In the genomic region with DNA sequence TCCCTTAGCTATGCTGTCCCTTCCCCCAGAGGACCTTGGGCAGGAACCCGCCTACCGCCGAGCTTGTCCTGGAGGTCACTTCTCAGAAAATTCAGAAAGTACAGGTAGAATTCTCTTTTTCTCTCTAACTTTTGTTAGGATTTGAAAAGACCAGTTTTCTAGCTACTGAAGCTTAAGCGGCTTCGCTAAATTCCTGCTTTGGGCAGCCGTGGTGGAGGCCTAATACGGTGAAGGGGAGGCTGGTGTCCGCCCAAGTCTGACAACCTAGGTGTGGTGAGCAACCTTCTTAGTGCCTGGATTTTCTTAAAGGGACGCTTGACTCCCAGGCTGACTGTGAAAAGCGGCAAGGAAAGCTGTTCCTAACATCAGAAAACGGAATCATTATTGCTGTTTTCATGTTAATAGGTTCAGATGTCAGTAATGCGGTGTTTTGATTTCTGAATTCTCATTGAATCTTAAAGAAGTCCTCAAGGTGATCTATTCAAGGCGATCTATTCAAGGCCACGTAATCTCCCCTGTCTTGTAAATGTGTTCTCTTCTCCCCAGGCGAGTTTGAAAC, we compare ENCODE assay signal across 8 cellular contexts. TPM values are rescaled to one million over a fixed set of nuclear protein-coding genes. Genes with fewer than 3 reads are reported as not detected.
DNase-seq lines count a peak whose midpoint lies in the region; ATAC-seq, FAIRE-seq and TF ChIP-seq lines count a peak whose summit lies in the region.

No MANE protein-coding gene starts in this region.

- no peak for FAIRE-seq in endothelial cell of umbilical vein (lab: Jason Lieb, UNC)

- H3K9me3 ChIP-seq in OCI-LY7 (ENCODE audit: low read length), result no peaks in the 10 kb centered on the region
- H3K9me3 ChIP-seq in endothelial cell of umbilical vein (replicated peaks; ENCODE audit: control insufficient read depth, insufficient read depth, low read length), result no peaks in the 10 kb centered on the region

- no peaks in the 10 kb centered on the region for H3K27me3 ChIP-seq in endothelial cell of umbilical vein (ENCODE audit: control insufficient read depth in 2 of 2, insufficient read depth in 2 of 2, low read length in 2 of 2)

- H3K4me3 ChIP-seq in OCI-LY7 (ENCODE audit: low read depth, low read length, poor library complexity, severe bottlenecking) (peak overlapping the region; percentile 73), endothelial cell of umbilical vein (replicated peaks in 1 of 3; ENCODE audit: insufficient read depth in 1 of 3, low read depth in 1 of 3, low read length in 3 of 3) (peak overlapping the region; percentile 26 to 83 (median 76))

- no peak for ATAC-seq in natural killer cell treated with Interleukin-12 subunit alpha and Interleukin-12 subunit beta and Interleukin-15 and Interleukin-18, amount 100 ng/mL, for 72 hours
- no peak for ATAC-seq in GM19467 (IDR thresholded peaks at IDR 0.05; ENCODE audit: unreplicated experiment)
- no peak for ATAC-seq in GM19452 (IDR thresholded peaks at IDR 0.05; ENCODE audit: unreplicated experiment)

- TF ChIP-seq CTCF in GM13976 (IDR thresholded peaks at IDR 0.05; ENCODE audit: borderline replicate concordance, control extremely low read depth, extremely low read depth, insufficient read depth, missing control alignments), result no peak
- TF ChIP-seq CTCF in OCI-LY7 (conservative IDR thresholded peaks at IDR 0.05; ENCODE audit: low read length), result no peak
- TF ChIP-seq CTCF in endothelial cell of umbilical vein (IDR thresholded peaks at IDR 0.05; ENCODE audit: extremely low read depth in 1 of 2, insufficient read depth in 1 of 2, low read depth in 1 of 2, low read length in 2 of 2), result no peak

- peaks cover 37% of the 10 kb centered on the region for H3K4me1 ChIP-seq in OCI-LY7 (ENCODE audit: insufficient read depth, low read length, poor library complexity, severe bottlenecking)
- H3K4me1 ChIP-seq in endothelial cell of umbilical vein (ENCODE audit: control insufficient read depth, extremely low read depth, insufficient read depth, low read length), result peaks cover 6% of the 10 kb centered on the region

- in situ Hi-C loops in GM13976 (cut with MboI; ENCODE audit: low sequenced_read_pairs, unreplicated experiment), result no loop called here

- no peak overlapping the region for H3K27ac Mint-ChIP-seq in natural killer cell treated with Interleukin-12 subunit alpha and Interleukin-12 subunit beta and Interleukin-15 and Interleukin-18, amount 100 ng/mL, for 72 hours

- H3K9ac ChIP-seq in endothelial cell of umbilical vein (replicated peaks; ENCODE audit: extremely low read depth, insufficient read depth, low read length), result peak overlapping the region; percentile 59

- H3K9me2 ChIP-seq in OCI-LY7 (ENCODE audit: insufficient read depth, low read length), result no peaks in the 10 kb centered on the region

- BruUV-seq in OCI-LY7 (replicated peaks; lab: Mats Ljungman, UMichigan) (TSS peak; percentile 72), endothelial cell of umbilical vein (replicated peaks; lab: Mats Ljungman, UMichigan) (TSS peak; percentile 44)

- H3K27me3 Mint-ChIP-seq in natural killer cell treated with Interleukin-12 subunit alpha and Interleukin-12 subunit beta and Interleukin-15 and Interleukin-18, amount 100 ng/mL, for 72 hours, result peaks cover 20 to 33% of the 10 kb centered on the region in 2 donors

- H3K9me3 Mint-ChIP-seq in natural killer cell treated with Interleukin-12 subunit alpha and Interleukin-12 subunit beta and Interleukin-15 and Interleukin-18, amount 100 ng/mL, for 72 hours, result no peaks in the 10 kb centered on the region

- peak; percentile 38 for DNase-seq in GM13976 (ENCODE audit: low spot score)
- DNase-seq in OCI-LY7 (ENCODE audit: low spot score), result no peak
- peak; percentile 36 for DNase-seq in endothelial cell of umbilical vein (ENCODE audit: low read depth, low spot score)
- no peak for DNase-seq in natural killer cell treated with Interleukin-12 subunit alpha and Interleukin-12 subunit beta and Interleukin-15 and Interleukin-18, amount 100 ng/mL, for 72 hours (ENCODE audit: low spot score)
- DNase-seq in activated CD4-positive, alpha-beta T cell treated with anti-CD3 and anti-CD28 coated beads for 4 hours, result no peak
- no peak for DNase-seq in posterior cingulate gyrus

- H4K20me1 ChIP-seq in OCI-LY7 (ENCODE audit: insufficient read depth, low read length) (no peaks in the 10 kb centered on the region), endothelial cell of umbilical vein (replicated peaks; ENCODE audit: control insufficient read depth, extremely low read depth, insufficient read depth, low read length) (no peaks in the 10 kb centered on the region)

- POLR2A ChIA-PET in OCI-LY7 (lab: Charles Lee) (interaction anchor here (0.6 to 1.8 kb wide), 4 partner anchors 10 to 356 kb away, joined by 3 to 5 read pairs (median 3); partner anchors contain the start of gene YARS2), endothelial cell of umbilical vein (lab: Charles Lee) (interaction anchor here (0.6 kb wide), 1 partner anchor 651 kb away, joined by 5 read pairs; no protein-coding TSS in a partner anchor)

- TF ChIP-seq POLR2A in endothelial cell of umbilical vein (IDR thresholded peaks at IDR 0.05; ENCODE audit: low read depth, low read length), result no peak

- dilution Hi-C loops in endothelial cell of umbilical vein (cut with MboI; ENCODE audit: extremely low pct_ligation_motif_present, low sequenced_read_pairs), result no loop called here

- H3K9me1 ChIP-seq in endothelial cell of umbilical vein (replicated peaks; ENCODE audit: control insufficient read depth, extremely low read depth, insufficient read depth, low read length), result no peaks in the 10 kb centered on the region

- CTCF ChIA-PET in OCI-LY7 (lab: Charles Lee; ENCODE audit: unreplicated experiment), result interaction anchor here (1.1 kb wide), 1 partner anchor 355 kb away, joined by 4 read pairs; the partner anchor contains the start of gene YARS2
- CTCF ChIA-PET in endothelial cell of umbilical vein (lab: Charles Lee), result interaction anchor here (0.6 to 3.7 kb wide), 14 partner anchors 8 to 271 kb away, joined by 3 to 29 read pairs (median 4); no protein-coding TSS in a partner anchor

- H3K4me3 Mint-ChIP-seq in natural killer cell treated with Interleukin-12 subunit alpha and Interleukin-12 subunit beta and Interleukin-15 and Interleukin-18, amount 100 ng/mL, for 72 hours, result peak overlapping the region; percentile 39

- peaks cover 0 to 3% of the 10 kb centered on the region in 2 donors for H3K4me1 Mint-ChIP-seq in natural killer cell treated with Interleukin-12 subunit alpha and Interleukin-12 subunit beta and Interleukin-15 and Interleukin-18, amount 100 ng/mL, for 72 hours (ENCODE audit: low read depth in 2 of 2)

- H3K4me2 ChIP-seq in OCI-LY7 (ENCODE audit: low read length) (peak overlapping the region; percentile 90), endothelial cell of umbilical vein (ENCODE audit: insufficient read depth, low read length) (peak overlapping the region; percentile 82)

- intact Hi-C loops in OCI-LY7 (cut with micrococcal nuclease; ENCODE audit: unreplicated experiment) (no loop called here), endothelial cell of umbilical vein (cut with micrococcal nuclease) (loop anchor here (1.0 kb wide), 1 partner anchor 37 kb away; no protein-coding TSS in a partner anchor), posterior cingulate gyrus (cut with DNase I) (no loop called here)

- peak overlapping the region; percentile 87 for H2AFZ ChIP-seq in OCI-LY7 (ENCODE audit: low read length)
- H2AFZ ChIP-seq in endothelial cell of umbilical vein (ENCODE audit: low read depth, low read length), result peak overlapping the region; percentile 76

- H3K27ac ChIP-seq in OCI-LY7 (ENCODE audit: low read depth, low read length, poor library complexity, severe bottlenecking) (no peak overlapping the region), endothelial cell of umbilical vein (ENCODE audit: insufficient read depth, low read depth, low read length) (peak overlapping the region; percentile 19)

- H3K36me3 ChIP-seq in OCI-LY7 (ENCODE audit: insufficient read depth, low read length) (no peaks in the 10 kb centered on the region), endothelial cell of umbilical vein (ENCODE audit: control insufficient read depth in 2 of 2, extremely low read depth in 1 of 2, insufficient read depth in 2 of 2, low read length in 2 of 2) (no peaks in the 10 kb centered on the region)

- H3K36me3 Mint-ChIP-seq in natural killer cell treated with Interleukin-12 subunit alpha and Interleukin-12 subunit beta and Interleukin-15 and Interleukin-18, amount 100 ng/mL, for 72 hours, result no peaks in the 10 kb centered on the region

- no peaks in the 10 kb centered on the region for H3K79me2 ChIP-seq in OCI-LY7 (ENCODE audit: insufficient read depth, low read depth, low read length)
- H3K79me2 ChIP-seq in endothelial cell of umbilical vein (ENCODE audit: control insufficient read depth, insufficient read depth, low read length), result peaks cover 17% of the 10 kb centered on the region

TF ChIP-seq in endothelial cell of umbilical vein, 7 proteins besides CTCF, POLR2A, EP300 and RAD21:
- TF ChIP-seq, protein P1, sequence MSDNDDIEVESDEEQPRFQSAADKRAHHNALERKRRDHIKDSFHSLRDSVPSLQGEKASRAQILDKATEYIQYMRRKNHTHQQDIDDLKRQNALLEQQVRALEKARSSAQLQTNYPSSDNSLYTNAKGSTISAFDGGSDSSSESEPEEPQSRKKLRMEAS (IDR thresholded peaks at IDR 0.05; ENCODE audit: insufficient read depth, insufficient read length), result no peak
- TF ChIP-seq EZH2 (IDR thresholded peaks at IDR 0.05; ENCODE audit: borderline replicate concordance, low read depth, low read length, severe bottlenecking) (no peak), GATA2 (IDR thresholded peaks at IDR 0.05; ENCODE audit: insufficient read depth, insufficient read length, low read depth, low read length) (no peak), POLR2AphosphoS5 (IDR thresholded peaks at IDR 0.05; ENCODE audit: insufficient read depth, low read depth, low read length) (no peak), MYC (IDR thresholded peaks at IDR 0.05; ENCODE audit: low read depth, low read length) (no peak), JUN (IDR thresholded peaks at IDR 0.05; ENCODE audit: borderline replicate concordance, insufficient read depth, insufficient read length, low read depth) (no peak), FOS (IDR thresholded peaks at IDR 0.05; ENCODE audit: borderline replicate concordance, insufficient read depth, low read length) (no peak)

RNA-seq across cellular contexts. Expression of gene FGD4, which starts 0.8 kb away (rescaled TPM):
- total RNA-seq in OCI-LY7 (2014; rRNA removed; shearing (Covaris generic)), result 19.3 and 21.8 TPM in 2 replicates
- total RNA-seq in OCI-LY7 (2022) (14.9 and 16.8 TPM in 2 replicates), endothelial cell of umbilical vein (44.7 and 44.8 TPM in 2 replicates)
- polyA plus RNA-seq in endothelial cell of umbilical vein, result 5.7 and 6.6 TPM in 2 replicates
- 6.8 and 7.3 TPM in 2 replicates for polyA plus RNA-seq in endothelial cell of umbilical vein (2011; cell fraction: cytosol; rRNA removed)
- polyA plus RNA-seq in endothelial cell of umbilical vein (2011; cell fraction: nucleus; rRNA removed), result 27.6 and 37.7 TPM in 2 replicates
- 13.6 and 17.5 TPM in 2 replicates for polyA plus RNA-seq in endothelial cell of umbilical vein (2012)
- polyA minus RNA-seq in endothelial cell of umbilical vein, result 35.4 and 41.0 TPM in 2 replicates
- polyA minus RNA-seq in endothelial cell of umbilical vein (2011; cell fraction: cytosol; rRNA and poly(A)+ RNA removed), result 8.9 TPM
- polyA minus RNA-seq in endothelial cell of umbilical vein (2011; cell fraction: nucleus; rRNA and poly(A)+ RNA removed), result 79.0 and 91.1 TPM in 2 replicates
- under 1 TPM; 0.22 to 0.31 TPM for total RNA-seq in natural killer cell treated with Interleukin-12 subunit alpha and Interleukin-12 subunit beta and Interleukin-15 and Interleukin-18, amount 100 ng/mL, for 72 hours

Comparison
In these comparisons a context has a peak if more than half of its experiments do, and no peak if none do; other contexts are left out.
1. DNase-seq: peak in GM13976 (single experiment) and endothelial cell of umbilical vein (single experiment); none in OCI-LY7 (single experiment), natural killer cell treated with Interleukin-12 subunit alpha and Interleukin-12 subunit beta and Interleukin-15 and Interleukin-18, amount 100 ng/mL, for 72 hours (single experiment), activated CD4-positive, alpha-beta T cell treated with anti-CD3 and anti-CD28 coated beads for 4 hours (0 of 2) and posterior cingulate gyrus (0 of 10).
2. RNA of gene FGD4, which starts 0.8 kb away (total RNA-seq): 44.7 to 44.8 TPM in endothelial cell of umbilical vein and 14.9 to 21.8 TPM in OCI-LY7; 0.22 to 0.31 TPM in natural killer cell treated with Interleukin-12 subunit alpha and Interleukin-12 subunit beta and Interleukin-15 and Interleukin-18, amount 100 ng/mL, for 72 hours; every median in the first group is over 10 times any median in the second.